ENCODE assay signal across 35 cellular contexts in the genomic region with DNA sequence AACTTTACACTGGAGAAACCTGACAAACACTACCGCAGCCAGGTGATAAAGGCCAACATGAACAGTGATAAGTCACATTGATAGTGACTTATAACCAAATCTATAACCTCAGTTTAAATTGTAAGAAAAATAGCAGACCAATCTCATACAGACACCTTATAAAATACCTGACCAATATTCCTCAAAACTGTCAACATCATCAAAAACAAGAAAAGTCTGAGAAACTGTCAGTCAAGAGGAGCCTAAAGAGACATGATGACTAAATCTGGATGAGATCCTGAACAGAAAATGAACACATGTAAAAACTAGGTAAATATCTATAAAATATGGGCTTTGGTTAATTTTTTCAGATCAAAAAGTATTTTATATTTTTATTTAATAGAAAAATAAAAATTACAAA.
"Had no signal": no experiment of that assay in that cellular context is flagged by ENCODE, and none has a peak within 500 bp of the region (broad histone marks: within the 10 kb centered on the region; RNA-seq: fewer than 3 reads in every experiment).

No MANE protein-coding gene starts in this region.

- DNase-seq: Karpas-422, Kasumi-1, MG63, MM.1S, MV-4-11, NCI-H1048, NCI-H1092, NCI-H1092 treated with DMSO at 0.1 percent for 48 hours, NCI-H1105, NCI-H1105 treated with DMSO at 0.1 percent for 48 hours, NCI-H1417, NCI-H1417 treated with DMSO at 0.1 percent for 48 hours, NCI-H1436, NCI-H1436 treated with DMSO at 0.1 percent for 48 hours, NCI-H146, NCI-H1694, NCI-H1694 treated with DMSO at 0.1 percent for 48 hours, NCI-H187, NCI-H187 treated with DMSO at 0.1 percent for 48 hours, NCI-H1930, NCI-H2029, NCI-H2029 treated with DMSO at 0.1 percent for 48 hours, NCI-H2081, NCI-H2081 treated with DMSO at 0.1 percent for 48 hours, NCI-H2107, NCI-H2171, NCI-H2171 treated with DMSO at 0.1 percent for 48 hours, NCI-H2227 treated with DMSO at 0.1 percent for 48 hours, NCI-H226, NCI-H345, NCI-H446, NCI-H446 treated with DMSO at 0.1 percent for 48 hours, NCI-H510A, NCI-H510A treated with DMSO at 0.1 percent for 48 hours, NCI-H524 had no signal

- H3K27me3 ChIP-seq: MG63 had no signal

- H3K36me3 ChIP-seq: MG63 had no signal

- H3K4me3 ChIP-seq: MG63 had no signal

- H3K9me3 ChIP-seq: MG63 had no signal
